ENCODE assay signal across 1 cellular context in the genomic region with DNA sequence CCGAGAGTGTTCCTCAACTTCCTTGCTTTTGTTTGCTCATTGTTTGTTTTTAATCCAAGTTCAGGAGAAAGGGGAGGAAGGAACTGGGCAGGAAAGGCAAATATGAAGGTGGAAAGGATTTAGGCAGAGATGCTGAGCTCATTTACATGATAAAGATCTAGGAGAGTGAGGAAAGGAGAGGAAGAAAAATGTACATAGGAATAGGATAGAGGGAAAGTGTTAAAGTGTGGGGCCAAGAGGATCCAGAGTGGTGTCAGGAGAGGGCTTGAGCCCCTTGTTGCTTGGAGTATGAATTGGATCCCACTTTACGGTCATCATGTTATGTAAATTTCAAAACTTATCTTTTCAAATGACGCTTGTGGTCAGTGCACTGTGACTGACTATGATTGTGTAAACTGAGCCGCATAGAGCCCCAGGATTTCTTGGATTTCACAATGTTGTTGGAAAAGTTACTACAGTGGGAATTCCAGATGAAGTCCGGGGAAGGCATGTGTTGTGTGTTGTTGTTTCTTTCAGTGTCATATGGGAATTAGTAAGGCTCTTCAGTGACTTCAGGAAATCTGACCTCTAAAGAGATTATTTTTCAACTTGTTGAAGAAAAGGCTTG.
A peak's percentile ranks its signal among the peaks of the same experiment; 100 is the strongest.
TF ChIP-seq lines count a peak whose summit lies in the region.

No MANE protein-coding gene starts in this region.

TF ChIP-seq in HepG2, 621 proteins besides CTCF, POLR2A, EP300 and RAD21 (continues in another document):
- TF ChIP-seq, protein P1, sequence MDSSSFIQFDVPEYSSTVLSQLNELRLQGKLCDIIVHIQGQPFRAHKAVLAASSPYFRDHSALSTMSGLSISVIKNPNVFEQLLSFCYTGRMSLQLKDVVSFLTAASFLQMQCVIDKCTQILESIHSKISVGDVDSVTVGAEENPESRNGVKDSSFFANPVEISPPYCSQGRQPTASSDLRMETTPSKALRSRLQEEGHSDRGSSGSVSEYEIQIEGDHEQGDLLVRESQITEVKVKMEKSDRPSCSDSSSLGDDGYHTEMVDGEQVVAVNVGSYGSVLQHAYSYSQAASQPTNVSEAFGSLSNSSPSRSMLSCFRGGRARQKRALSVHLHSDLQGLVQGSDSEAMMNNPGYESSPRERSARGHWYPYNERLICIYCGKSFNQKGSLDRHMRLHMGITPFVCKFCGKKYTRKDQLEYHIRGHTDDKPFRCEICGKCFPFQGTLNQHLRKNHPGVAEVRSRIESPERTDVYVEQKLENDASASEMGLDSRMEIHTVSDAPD (CRISPR knock-in tag; IDR thresholded peaks at IDR 0.05): no peak
- TF ChIP-seq HNRNPK (IDR thresholded peaks at IDR 0.05; ENCODE audit: low read depth, low read length, poor library complexity, severe bottlenecking) (no peak), PHF8 (CRISPR knock-in tag; IDR thresholded peaks at IDR 0.05) (no peak), YEATS4 (CRISPR knock-in tag; IDR thresholded peaks at IDR 0.05; ENCODE audit: borderline replicate concordance) (no peak), WIZ (CRISPR knock-in tag; IDR thresholded peaks at IDR 0.05) (no peak), FOXA3 (CRISPR knock-in tag; IDR thresholded peaks at IDR 0.05) (0 out of 2 replicates have a peak, but pooled peaks have one; percentile 25), YY1 (IDR thresholded peaks at IDR 0.05; ENCODE audit: insufficient read depth, insufficient replicate concordance, low read depth, low read length) (no peak), ZNF713 (CRISPR knock-in tag; IDR thresholded peaks at IDR 0.05) (no peak), CREM (IDR thresholded peaks at IDR 0.05) (peak; percentile 51; the same call in 1 of the 2 replicates), CREM (CRISPR knock-in tag; IDR thresholded peaks at IDR 0.05) (no peak), GTF3A (CRISPR knock-in tag; conservative IDR thresholded peaks at IDR 0.05) (no peak), RCOR2 (CRISPR knock-in tag; IDR thresholded peaks at IDR 0.05) (0 out of 2 replicates have a peak, but pooled peaks have one; percentile 39), ZNF510 (CRISPR knock-in tag; IDR thresholded peaks at IDR 0.05; ENCODE audit: low read depth) (no peak), KLF16 (CRISPR knock-in tag; IDR thresholded peaks at IDR 0.05) (0 out of 4 replicates have a peak, but pooled peaks of 1 of the 2 experiments have one; percentile 11), KLF15 (CRISPR knock-in tag; IDR thresholded peaks at IDR 0.05; ENCODE audit: borderline replicate concordance) (no peak), ZNF556 (CRISPR knock-in tag; IDR thresholded peaks at IDR 0.05; ENCODE audit: borderline replicate concordance) (0 out of 2 replicates have a peak, but pooled peaks have one; percentile 42), CAMTA2 (CRISPR knock-in tag; IDR thresholded peaks at IDR 0.05; ENCODE audit: borderline replicate concordance) (no peak), ZBTB39 (CRISPR knock-in tag; IDR thresholded peaks at IDR 0.05) (0 out of 2 replicates have a peak, but pooled peaks have one; percentile 47), CCDC6 (CRISPR knock-in tag; IDR thresholded peaks at IDR 0.05) (no peak), GLI4 (CRISPR knock-in tag; IDR thresholded peaks at IDR 0.05; ENCODE audit: borderline replicate concordance) (no peak), PTBP1 (IDR thresholded peaks at IDR 0.05; ENCODE audit: low read depth, low read length, poor library complexity, severe bottlenecking) (no peak), JUND (CRISPR knock-in tag; IDR thresholded peaks at IDR 0.05) (no peak), NAIF1 (CRISPR knock-in tag; IDR thresholded peaks at IDR 0.05; ENCODE audit: borderline replicate concordance) (no peak), NFKBIZ (CRISPR knock-in tag; IDR thresholded peaks at IDR 0.05) (0 out of 2 replicates have a peak, but pooled peaks have one; percentile 44), NR2F6 (IDR thresholded peaks at IDR 0.05) (no peak), NR2F6 (CRISPR knock-in tag; IDR thresholded peaks at IDR 0.05) (no peak), KDM6A (CRISPR knock-in tag; IDR thresholded peaks at IDR 0.05; ENCODE audit: low read depth) (0 out of 2 replicates have a peak, but pooled peaks have one; percentile 6), RORA (CRISPR knock-in tag; IDR thresholded peaks at IDR 0.05) (no peak), SIX4 (CRISPR knock-in tag; IDR thresholded peaks at IDR 0.05) (no peak), AGO1 (IDR thresholded peaks at IDR 0.05; ENCODE audit: low read depth, low read length, poor library complexity, severe bottlenecking) (no peak), SOX13 (IDR thresholded peaks at IDR 0.05) (0 out of 2 replicates have a peak, but pooled peaks have one; percentile 33), SOX13 (CRISPR knock-in tag; conservative IDR thresholded peaks at IDR 0.05 in 1 of 2, IDR thresholded peaks at IDR 0.05 in 1 of 2) (peak in 1 of 2 experiments; percentile 65; a peak in 2 of 4 replicates), CHD4 (IDR thresholded peaks at IDR 0.05; ENCODE audit: borderline replicate concordance, low read length) (peak; percentile 45; the same call in 1 of the 2 replicates), NCOA1 (CRISPR knock-in tag; IDR thresholded peaks at IDR 0.05) (no peak), KMT2A (CRISPR knock-in tag; IDR thresholded peaks at IDR 0.05) (no peak), EED (CRISPR knock-in tag; IDR thresholded peaks at IDR 0.05) (no peak), JARID2 (CRISPR knock-in tag; IDR thresholded peaks at IDR 0.05; ENCODE audit: insufficient replicate concordance) (no peak), ZNF644 (CRISPR knock-in tag; IDR thresholded peaks at IDR 0.05; ENCODE audit: low read depth) (peak; percentile 47; the same call in 1 of the 2 replicates), FOXK1 (CRISPR knock-in tag; IDR thresholded peaks at IDR 0.05; ENCODE audit: borderline replicate concordance, low read depth) (peak; percentile 51; the same call in 1 of the 2 replicates), CEBPB (IDR thresholded peaks at IDR 0.05; ENCODE audit: borderline replicate concordance, low read depth, low read length) (peak; percentile 96), TFDP2 (CRISPR knock-in tag; IDR thresholded peaks at IDR 0.05) (no peak), ZNF660 (CRISPR knock-in tag; IDR thresholded peaks at IDR 0.05; ENCODE audit: borderline replicate concordance, low read depth) (no peak), ATM (IDR thresholded peaks at IDR 0.05; ENCODE audit: borderline replicate concordance) (no peak), ZNF605 (CRISPR knock-in tag; IDR thresholded peaks at IDR 0.05) (no peak), ZBTB38 (CRISPR knock-in tag; IDR thresholded peaks at IDR 0.05) (no peak), DDIT3 (CRISPR knock-in tag; IDR thresholded peaks at IDR 0.05) (no peak), RFXANK (CRISPR knock-in tag; IDR thresholded peaks at IDR 0.05) (0 out of 2 replicates have a peak, but pooled peaks have one; percentile 29), NR0B2 (CRISPR knock-in tag; IDR thresholded peaks at IDR 0.05) (no peak)
- TF ChIP-seq, protein P2, sequence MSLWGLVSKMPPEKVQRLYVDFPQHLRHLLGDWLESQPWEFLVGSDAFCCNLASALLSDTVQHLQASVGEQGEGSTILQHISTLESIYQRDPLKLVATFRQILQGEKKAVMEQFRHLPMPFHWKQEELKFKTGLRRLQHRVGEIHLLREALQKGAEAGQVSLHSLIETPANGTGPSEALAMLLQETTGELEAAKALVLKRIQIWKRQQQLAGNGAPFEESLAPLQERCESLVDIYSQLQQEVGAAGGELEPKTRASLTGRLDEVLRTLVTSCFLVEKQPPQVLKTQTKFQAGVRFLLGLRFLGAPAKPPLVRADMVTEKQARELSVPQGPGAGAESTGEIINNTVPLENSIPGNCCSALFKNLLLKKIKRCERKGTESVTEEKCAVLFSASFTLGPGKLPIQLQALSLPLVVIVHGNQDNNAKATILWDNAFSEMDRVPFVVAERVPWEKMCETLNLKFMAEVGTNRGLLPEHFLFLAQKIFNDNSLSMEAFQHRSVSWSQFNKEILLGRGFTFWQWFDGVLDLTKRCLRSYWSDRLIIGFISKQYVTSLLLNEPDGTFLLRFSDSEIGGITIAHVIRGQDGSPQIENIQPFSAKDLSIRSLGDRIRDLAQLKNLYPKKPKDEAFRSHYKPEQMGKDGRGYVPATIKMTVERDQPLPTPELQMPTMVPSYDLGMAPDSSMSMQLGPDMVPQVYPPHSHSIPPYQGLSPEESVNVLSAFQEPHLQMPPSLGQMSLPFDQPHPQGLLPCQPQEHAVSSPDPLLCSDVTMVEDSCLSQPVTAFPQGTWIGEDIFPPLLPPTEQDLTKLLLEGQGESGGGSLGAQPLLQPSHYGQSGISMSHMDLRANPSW (CRISPR knock-in tag; IDR thresholded peaks at IDR 0.05; ENCODE audit: borderline replicate concordance): no peak
- TF ChIP-seq, protein P3, sequence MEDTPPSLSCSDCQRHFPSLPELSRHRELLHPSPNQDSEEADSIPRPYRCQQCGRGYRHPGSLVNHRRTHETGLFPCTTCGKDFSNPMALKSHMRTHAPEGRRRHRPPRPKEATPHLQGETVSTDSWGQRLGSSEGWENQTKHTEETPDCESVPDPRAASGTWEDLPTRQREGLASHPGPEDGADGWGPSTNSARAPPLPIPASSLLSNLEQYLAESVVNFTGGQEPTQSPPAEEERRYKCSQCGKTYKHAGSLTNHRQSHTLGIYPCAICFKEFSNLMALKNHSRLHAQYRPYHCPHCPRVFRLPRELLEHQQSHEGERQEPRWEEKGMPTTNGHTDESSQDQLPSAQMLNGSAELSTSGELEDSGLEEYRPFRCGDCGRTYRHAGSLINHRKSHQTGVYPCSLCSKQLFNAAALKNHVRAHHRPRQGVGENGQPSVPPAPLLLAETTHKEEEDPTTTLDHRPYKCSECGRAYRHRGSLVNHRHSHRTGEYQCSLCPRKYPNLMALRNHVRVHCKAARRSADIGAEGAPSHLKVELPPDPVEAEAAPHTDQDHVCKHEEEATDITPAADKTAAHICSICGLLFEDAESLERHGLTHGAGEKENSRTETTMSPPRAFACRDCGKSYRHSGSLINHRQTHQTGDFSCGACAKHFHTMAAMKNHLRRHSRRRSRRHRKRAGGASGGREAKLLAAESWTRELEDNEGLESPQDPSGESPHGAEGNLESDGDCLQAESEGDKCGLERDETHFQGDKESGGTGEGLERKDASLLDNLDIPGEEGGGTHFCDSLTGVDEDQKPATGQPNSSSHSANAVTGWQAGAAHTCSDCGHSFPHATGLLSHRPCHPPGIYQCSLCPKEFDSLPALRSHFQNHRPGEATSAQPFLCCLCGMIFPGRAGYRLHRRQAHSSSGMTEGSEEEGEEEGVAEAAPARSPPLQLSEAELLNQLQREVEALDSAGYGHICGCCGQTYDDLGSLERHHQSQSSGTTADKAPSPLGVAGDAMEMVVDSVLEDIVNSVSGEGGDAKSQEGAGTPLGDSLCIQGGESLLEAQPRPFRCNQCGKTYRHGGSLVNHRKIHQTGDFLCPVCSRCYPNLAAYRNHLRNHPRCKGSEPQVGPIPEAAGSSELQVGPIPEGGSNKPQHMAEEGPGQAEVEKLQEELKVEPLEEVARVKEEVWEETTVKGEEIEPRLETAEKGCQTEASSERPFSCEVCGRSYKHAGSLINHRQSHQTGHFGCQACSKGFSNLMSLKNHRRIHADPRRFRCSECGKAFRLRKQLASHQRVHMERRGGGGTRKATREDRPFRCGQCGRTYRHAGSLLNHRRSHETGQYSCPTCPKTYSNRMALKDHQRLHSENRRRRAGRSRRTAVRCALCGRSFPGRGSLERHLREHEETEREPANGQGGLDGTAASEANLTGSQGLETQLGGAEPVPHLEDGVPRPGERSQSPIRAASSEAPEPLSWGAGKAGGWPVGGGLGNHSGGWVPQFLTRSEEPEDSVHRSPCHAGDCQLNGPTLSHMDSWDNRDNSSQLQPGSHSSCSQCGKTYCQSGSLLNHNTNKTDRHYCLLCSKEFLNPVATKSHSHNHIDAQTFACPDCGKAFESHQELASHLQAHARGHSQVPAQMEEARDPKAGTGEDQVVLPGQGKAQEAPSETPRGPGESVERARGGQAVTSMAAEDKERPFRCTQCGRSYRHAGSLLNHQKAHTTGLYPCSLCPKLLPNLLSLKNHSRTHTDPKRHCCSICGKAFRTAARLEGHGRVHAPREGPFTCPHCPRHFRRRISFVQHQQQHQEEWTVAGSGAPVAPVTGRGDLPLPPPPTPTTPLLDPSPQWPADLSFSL (CRISPR knock-in tag; IDR thresholded peaks at IDR 0.05): peak; percentile 65
- TF ChIP-seq, protein P4, sequence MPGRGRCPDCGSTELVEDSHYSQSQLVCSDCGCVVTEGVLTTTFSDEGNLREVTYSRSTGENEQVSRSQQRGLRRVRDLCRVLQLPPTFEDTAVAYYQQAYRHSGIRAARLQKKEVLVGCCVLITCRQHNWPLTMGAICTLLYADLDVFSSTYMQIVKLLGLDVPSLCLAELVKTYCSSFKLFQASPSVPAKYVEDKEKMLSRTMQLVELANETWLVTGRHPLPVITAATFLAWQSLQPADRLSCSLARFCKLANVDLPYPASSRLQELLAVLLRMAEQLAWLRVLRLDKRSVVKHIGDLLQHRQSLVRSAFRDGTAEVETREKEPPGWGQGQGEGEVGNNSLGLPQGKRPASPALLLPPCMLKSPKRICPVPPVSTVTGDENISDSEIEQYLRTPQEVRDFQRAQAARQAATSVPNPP (CRISPR knock-in tag; IDR thresholded peaks at IDR 0.05): no peak
